Comparison of ENCODE assay signal across 14 cellular contexts in the genomic region with DNA sequence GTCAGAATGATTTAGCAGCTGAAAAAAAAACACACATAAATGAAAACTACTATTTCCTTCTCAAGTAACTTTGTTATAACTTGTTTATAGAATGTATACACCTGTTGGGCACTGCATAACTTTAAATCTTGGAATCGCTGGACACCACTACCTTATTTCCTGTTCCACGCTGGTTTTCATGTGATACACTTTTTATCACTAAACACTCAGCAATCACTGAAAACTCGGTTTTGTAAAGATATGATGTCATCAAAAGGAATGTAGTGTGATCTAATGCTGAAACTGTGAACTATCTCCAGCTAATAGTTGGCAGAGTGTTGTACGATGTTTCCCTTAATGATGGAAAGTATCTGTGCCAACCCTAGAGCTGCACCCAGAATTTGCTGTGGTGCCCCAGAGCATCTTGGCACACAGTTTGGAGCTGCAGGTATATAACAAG.
DNase-seq lines count a peak whose midpoint lies in the region; ATAC-seq and TF ChIP-seq lines count a peak whose summit lies in the region.
"Had no signal": no experiment of that assay in that cellular context is flagged by ENCODE, and none has a peak within 500 bp of the region (broad histone marks: within the 10 kb centered on the region; RNA-seq: fewer than 3 reads in every experiment).

No MANE protein-coding gene starts in this region.

- ATAC-seq in left ventricle myocardium superior, result peak; percentile 61
- ATAC-seq in HG02870 (IDR thresholded peaks at IDR 0.05; ENCODE audit: unreplicated experiment), result no peak
- no peak for ATAC-seq in GM18502 (IDR thresholded peaks at IDR 0.05; ENCODE audit: poor library complexity, unreplicated experiment)
- ATAC-seq: mucosa of descending colon had no signal

- intact Hi-C loops in left ventricle myocardium superior (cut with micrococcal nuclease), result no loop called here

- H3K4me3 ChIP-seq in adipocyte (ENCODE audit: low read length), result no peak overlapping the region
- H3K4me3 ChIP-seq: mucosa of descending colon, PC-9 had no signal

- peaks cover 4% of the 10 kb centered on the region for H3K4me1 ChIP-seq in adipocyte (ENCODE audit: control insufficient read depth, insufficient read depth, low read length)

- H3K27me3 Mint-ChIP-seq in activated T-cell treated with anti-CD3 and anti-CD28 coated beads, Interleukin-2, amount 50 U/mL, for 24 hours, result no peaks in the 10 kb centered on the region
- no peaks in the 10 kb centered on the region for H3K27me3 Mint-ChIP-seq in type B pancreatic cell

- no peaks in the 10 kb centered on the region for H3K27me3 ChIP-seq in adipocyte (replicated peaks; ENCODE audit: control insufficient read depth, insufficient read depth, low read length)

- H3K4me3 Mint-ChIP-seq in activated T-cell treated with anti-CD3 and anti-CD28 coated beads, Interleukin-2, amount 50 U/mL, for 24 hours, result no peak overlapping the region
- peak overlapping the region; percentile 11 for H3K4me3 Mint-ChIP-seq in type B pancreatic cell

- peaks cover 64% of the 10 kb centered on the region for H3K4me1 Mint-ChIP-seq in activated T-cell treated with anti-CD3 and anti-CD28 coated beads, Interleukin-2, amount 50 U/mL, for 24 hours (ENCODE audit: low read depth)
- peaks cover 8% of the 10 kb centered on the region for H3K4me1 Mint-ChIP-seq in type B pancreatic cell (ENCODE audit: unreplicated experiment)

- H3K9me3 Mint-ChIP-seq in activated T-cell treated with anti-CD3 and anti-CD28 coated beads, Interleukin-2, amount 50 U/mL, for 24 hours, result no peaks in the 10 kb centered on the region
- no peaks in the 10 kb centered on the region for H3K9me3 Mint-ChIP-seq in type B pancreatic cell

- no peak for TF ChIP-seq CTCF in type B pancreatic cell (conservative IDR thresholded peaks at IDR 0.05)

- DNase-seq in activated T-cell treated with anti-CD3 and anti-CD28 coated beads, Interleukin-2, amount 50 U/mL, for 24 hours, result no peak
- DNase-seq in activated T-cell treated with anti-CD3 and anti-CD28 coated beads, Interleukin-2, amount 50 U/mL, for 48 hours, result no peak
- DNase-seq in adipocyte (ENCODE audit: low read depth), result peak; percentile 1
- no peak for DNase-seq in left ventricle myocardium superior
- DNase-seq in type B pancreatic cell (ENCODE audit: extremely low spot score, unreplicated experiment), result no peak
- DNase-seq in NCI-H2029 treated with DMSO at 0.1 percent for 48 hours (lab: John Stamatoyannopoulos, UW), result no peak
- DNase-seq: activated CD8-positive, alpha-beta memory T cell treated with anti-CD3 and anti-CD28 coated beads, Interleukin-2, amount 50 U/mL, for 4 hours; GDM1; Kasumi-1; mucosa of descending colon; NCI-H2171 treated with DMSO at 0.1 percent for 48 hours; PC-9 had no signal

- no peaks in the 10 kb centered on the region for H3K9me3 ChIP-seq in adipocyte (ENCODE audit: control insufficient read depth, low read length)
- H3K9me3 ChIP-seq: mucosa of descending colon had no signal

- H3K9ac ChIP-seq in adipocyte (ENCODE audit: low read length), result no peak overlapping the region

- no peaks in the 10 kb centered on the region for H3K36me3 ChIP-seq in adipocyte (ENCODE audit: control insufficient read depth, insufficient read depth, low read length, severe bottlenecking)

- peak overlapping the region; percentile 83 for H3K27ac Mint-ChIP-seq in activated T-cell treated with anti-CD3 and anti-CD28 coated beads, Interleukin-2, amount 50 U/mL, for 24 hours
- H3K27ac Mint-ChIP-seq in type B pancreatic cell, result peak overlapping the region; percentile 59

- H3K36me3 Mint-ChIP-seq in activated T-cell treated with anti-CD3 and anti-CD28 coated beads, Interleukin-2, amount 50 U/mL, for 24 hours (ENCODE audit: low read depth), result peaks cover 68% of the 10 kb centered on the region
- H3K36me3 Mint-ChIP-seq in type B pancreatic cell, result peaks cover 3% of the 10 kb centered on the region
